In the genomic region with DNA sequence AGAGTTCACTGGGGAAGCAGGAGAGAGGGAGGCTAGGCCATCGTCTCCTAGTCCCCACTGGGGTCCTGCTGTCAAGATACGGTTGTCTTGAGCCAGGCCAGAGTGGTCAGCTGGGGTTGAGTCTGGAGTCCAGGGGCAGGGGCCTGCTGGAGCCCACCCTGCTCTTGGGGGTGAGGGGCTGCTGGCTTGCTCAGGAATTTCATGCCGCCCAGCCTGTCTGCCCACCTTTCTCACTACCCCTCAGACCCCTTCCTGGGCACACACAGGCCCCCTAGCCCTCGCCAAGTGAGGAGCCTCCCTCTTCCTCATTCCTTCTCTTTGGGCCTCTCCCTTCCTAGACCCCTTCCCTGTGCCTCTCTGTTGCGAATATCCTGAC, we compare ENCODE assay signal across 1 cellular context.
TF ChIP-seq lines count a peak whose summit lies in the region.

No MANE protein-coding gene starts in this region.

TF ChIP-seq in WTC11, 78 proteins besides CTCF, POLR2A, EP300 and RAD21 (continued from another document):
- TF ChIP-seq, protein P1, sequence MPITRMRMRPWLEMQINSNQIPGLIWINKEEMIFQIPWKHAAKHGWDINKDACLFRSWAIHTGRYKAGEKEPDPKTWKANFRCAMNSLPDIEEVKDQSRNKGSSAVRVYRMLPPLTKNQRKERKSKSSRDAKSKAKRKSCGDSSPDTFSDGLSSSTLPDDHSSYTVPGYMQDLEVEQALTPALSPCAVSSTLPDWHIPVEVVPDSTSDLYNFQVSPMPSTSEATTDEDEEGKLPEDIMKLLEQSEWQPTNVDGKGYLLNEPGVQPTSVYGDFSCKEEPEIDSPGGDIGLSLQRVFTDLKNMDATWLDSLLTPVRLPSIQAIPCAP (CRISPR knock-in tag; IDR thresholded peaks at IDR 0.05), result no peak
- no peak for TF ChIP-seq ZNF416 (CRISPR knock-in tag; IDR thresholded peaks at IDR 0.05)
